11 cellular contexts compared by ENCODE assay signal in the genomic region with DNA sequence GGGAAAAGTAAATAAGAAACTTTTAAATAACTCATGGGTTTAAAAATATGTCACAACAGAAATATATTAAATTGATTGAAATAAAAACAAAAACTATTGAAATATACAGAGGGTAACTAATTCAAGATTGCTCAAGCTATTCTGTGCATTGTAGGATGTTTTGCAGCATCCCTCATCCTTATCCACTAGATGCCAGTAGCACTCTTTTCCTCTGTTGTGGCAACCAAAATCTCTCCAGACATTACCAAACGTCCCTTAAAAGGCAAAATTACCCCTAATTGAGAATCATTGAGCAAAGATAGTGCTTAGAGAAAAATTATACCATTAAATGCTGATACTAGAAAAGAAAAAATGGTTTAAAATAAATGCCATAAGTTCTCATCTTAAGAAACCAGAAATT.
DNase-seq lines count a peak whose midpoint lies in the region; ATAC-seq, FAIRE-seq and TF ChIP-seq lines count a peak whose summit lies in the region.
"Had no signal": no experiment of that assay in that cellular context is flagged by ENCODE, and none has a peak within 500 bp of the region (broad histone marks: within the 10 kb centered on the region; RNA-seq: fewer than 3 reads in every experiment).

No MANE protein-coding gene starts in this region.

- CTCF ChIA-PET in Panc1 (lab: Charles Lee): no interaction called here

- 14% methylated on average over 1 of the region's 1 CpG for WGBS in smooth muscle cell (ENCODE audit: low lambda C conversion rate)
- 0 to 9% (median 0%) methylated on average over 1 of the region's 1 CpG for WGBS in small intestine, 3 donors

- no peak overlapping the region for H3K9ac ChIP-seq in fibroblast of lung (ENCODE audit: insufficient read depth, low read length)
- H3K9ac ChIP-seq in smooth muscle cell (ENCODE audit: low read depth): no peak overlapping the region

- TF ChIP-seq CTCF in Panc1 (IDR thresholded peaks at IDR 0.05) (peak; percentile 21; the same call in 1 of the 2 replicates), fibroblast of lung (conservative IDR thresholded peaks at IDR 0.05 in 1 of 2, IDR thresholded peaks at IDR 0.05 in 1 of 2; ENCODE audit: low read depth in 1 of 2, low read length in 2 of 2) (peak; percentile 38 to 56), smooth muscle cell (IDR thresholded peaks at IDR 0.05; ENCODE audit: borderline replicate concordance, insufficient read depth, poor library complexity, severe bottlenecking) (peak; percentile 36), GM20000 (IDR thresholded peaks at IDR 0.05; ENCODE audit: extremely low read depth, missing control alignments) (no peak)

- H3K27ac ChIP-seq in Panc1 (ENCODE audit: low read length): no peak overlapping the region
- no peak overlapping the region for H3K27ac ChIP-seq in fibroblast of lung (ENCODE audit: insufficient read depth, low read length)
- H3K27ac ChIP-seq in smooth muscle cell (ENCODE audit: low read depth): no peak overlapping the region
- no peak overlapping the region for H3K27ac ChIP-seq in small intestine (ENCODE audit: low read depth in 1 of 2, low read length in 1 of 2)

- no peaks in the 10 kb centered on the region for H3K79me2 ChIP-seq in fibroblast of lung (ENCODE audit: control insufficient read depth, insufficient read depth, low read length)
- no peaks in the 10 kb centered on the region for H3K79me2 ChIP-seq in smooth muscle cell (ENCODE audit: low read depth)

- POLR2A ChIA-PET in Panc1 (lab: Charles Lee): no interaction called here

- DNase-seq in NCI-H82 (lab: John Stamatoyannopoulos, UW) (peak; percentile 18), NCI-H82 treated with DMSO at 0.1 percent for 48 hours (lab: John Stamatoyannopoulos, UW; ENCODE audit: unreplicated experiment) (no peak), Panc1 (ENCODE audit: low read depth, low spot score) (no peak), fibroblast of lung (ENCODE audit: low read depth in 2 of 2) (peak; percentile 8 to 53), smooth muscle cell (lab: John Stamatoyannopoulos, UW; ENCODE audit: unreplicated experiment) (no peak), small intestine (no peak), HUDEP-2 (lab: John Stamatoyannopoulos, UW; ENCODE audit: unreplicated experiment in 76 of 76) (no peak), GM20000 (ENCODE audit: low spot score) (no peak)
- DNase-seq: activated CD4-positive, alpha-beta T cell treated with anti-CD3 and anti-CD28 coated beads, Interleukin-2, amount 10 ng/mL, durations not matched to agents 24 days and 14 days; activated naive CD8-positive, alpha-beta T cell treated with anti-CD3 and anti-CD28 coated beads for 36 hours; naive B cell had no signal

- in situ Hi-C loops in Panc1 (cut with HindIII; ENCODE audit: low pct_unique_long_range_greater_than_20kb, low sequenced_read_pairs): no loop called here

- H2AFZ ChIP-seq in fibroblast of lung (ENCODE audit: low read length) (no peak overlapping the region), smooth muscle cell (ENCODE audit: low read depth) (no peak overlapping the region)

- H3F3A ChIP-seq in smooth muscle cell (ENCODE audit: low read depth): no peaks in the 10 kb centered on the region

- H4K20me1 ChIP-seq in fibroblast of lung (ENCODE audit: control insufficient read depth, extremely low read depth, insufficient read depth, low read length) (no peaks in the 10 kb centered on the region), smooth muscle cell (ENCODE audit: low read depth) (no peaks in the 10 kb centered on the region)

- intact Hi-C loops in Panc1 (cut with micrococcal nuclease; ENCODE audit: unreplicated experiment): no loop called here

- H3K9me3 ChIP-seq in Panc1 (ENCODE audit: control insufficient read depth, insufficient read depth, low read depth, low read length) (peaks cover 3% of the 10 kb centered on the region; the same call in 1 of the 2 replicates), fibroblast of lung (ENCODE audit: control insufficient read depth, insufficient read depth, low read depth, low read length) (no peaks in the 10 kb centered on the region), smooth muscle cell (replicated peaks; ENCODE audit: low read depth) (no peaks in the 10 kb centered on the region), small intestine (ENCODE audit: control insufficient read depth, low read depth) (no peaks in the 10 kb centered on the region)

- H3K36me3 ChIP-seq in Panc1 (ENCODE audit: control insufficient read depth, insufficient read depth, low read length): no peaks in the 10 kb centered on the region
- H3K36me3 ChIP-seq in fibroblast of lung (ENCODE audit: control insufficient read depth, insufficient read depth, low read length): no peaks in the 10 kb centered on the region
- H3K36me3 ChIP-seq in smooth muscle cell (ENCODE audit: low read depth): no peaks in the 10 kb centered on the region
- no peaks in the 10 kb centered on the region for H3K36me3 ChIP-seq in small intestine (ENCODE audit: control insufficient read depth in 2 of 2, insufficient read depth in 2 of 2, low read length in 2 of 2)

- H3K4me3 ChIP-seq in Panc1 (ENCODE audit: low read depth in 2 of 2, low read length in 2 of 2): no peak overlapping the region
- H3K4me3 ChIP-seq in fibroblast of lung (replicated peaks in 1 of 4; ENCODE audit: control extremely low read depth in 1 of 4, insufficient read depth in 1 of 4, low read depth in 3 of 4, low read length in 4 of 4): no peak overlapping the region
- H3K4me3 ChIP-seq in smooth muscle cell: no peak overlapping the region
- no peak overlapping the region for H3K4me3 ChIP-seq in small intestine (ENCODE audit: low read depth in 1 of 2, low read length in 2 of 2)

- no peak for FAIRE-seq in small intestine (lab: Jason Lieb, UNC)

- no TSS peak for BruUV-seq in Panc1 (replicated peaks; lab: Mats Ljungman, UMichigan)

- H3K4me2 ChIP-seq in fibroblast of lung (ENCODE audit: extremely low read depth, insufficient read depth, low read length) (no peak overlapping the region), smooth muscle cell (no peak overlapping the region)

- no peaks in the 10 kb centered on the region for H3K27me3 ChIP-seq in Panc1 (ENCODE audit: control insufficient read depth, insufficient read depth, low read length)
- H3K27me3 ChIP-seq in fibroblast of lung (ENCODE audit: control insufficient read depth, insufficient read depth, low read length): no peaks in the 10 kb centered on the region
- H3K27me3 ChIP-seq in smooth muscle cell (ENCODE audit: low read depth): no peaks in the 10 kb centered on the region
- H3K27me3 ChIP-seq in small intestine (ENCODE audit: control insufficient read depth in 2 of 2, insufficient read depth in 2 of 2, low read length in 2 of 2): no peaks in the 10 kb centered on the region

- H3K4me1 ChIP-seq in Panc1 (ENCODE audit: control insufficient read depth, insufficient read depth, low read length): no peaks in the 10 kb centered on the region
- H3K4me1 ChIP-seq in fibroblast of lung (ENCODE audit: control insufficient read depth, extremely low read depth, insufficient read depth, low read length): no peaks in the 10 kb centered on the region
- no peaks in the 10 kb centered on the region for H3K4me1 ChIP-seq in smooth muscle cell (ENCODE audit: low read depth)
- H3K4me1 ChIP-seq in small intestine (ENCODE audit: control insufficient read depth in 2 of 2, insufficient read depth in 1 of 2, low read depth in 1 of 2, low read length in 1 of 2): no peaks in the 10 kb centered on the region

- ATAC-seq in Panc1: no peak

Comparison
In these comparisons a context has a peak if more than half of its experiments do, and no peak if none do; other contexts are left out.
1. DNase-seq: peak in NCI-H82 (single experiment) and fibroblast of lung (2 of 2); none in NCI-H82 treated with DMSO at 0.1 percent for 48 hours (single experiment), Panc1 (single experiment), smooth muscle cell (single experiment), small intestine (single experiment), HUDEP-2 (0 of 76) and GM20000 (single experiment).